ENCODE assay signal across 26 cellular contexts in genomic region chr13:102868366-102868936, GRCh38. TPM values are rescaled to one million over a fixed set of nuclear protein-coding genes. Genes with fewer than 3 reads are reported as not detected.
DNase-seq lines count a peak whose midpoint lies in the region; ATAC-seq and TF ChIP-seq lines count a peak whose summit lies in the region.
"Had no signal": no experiment of that assay in that cellular context is flagged by ENCODE, and none has a peak within 500 bp of the region (broad histone marks: within the 10 kb centered on the region; RNA-seq: fewer than 3 reads in every experiment).

No MANE protein-coding gene starts in this region.

- no peak overlapping the region for H3K4me3 ChIP-seq in fibroblast of mammary gland (ENCODE audit: control insufficient read depth, low read depth, low read length)
- H3K4me3 ChIP-seq: BLaER1, smooth muscle cell had no signal

- no peak for DNase-seq in activated naive CD4-positive, alpha-beta T cell treated with Interleukin-2 at 50 U/mL for 16 hours
- no peak for DNase-seq in activated T-helper 1 cell treated with anti-CD3 and anti-CD28 coated beads, Interleukin-12 subunit alpha, Interleukin-12 subunit beta, Interleukin-2, Interleukin-4 antibody, amounts not matched to agents 30 ng/mL and 10 ng/mL and 1 ng/mL, durations not matched to agents 14 hours and 24 hours and 36 hours (ENCODE audit: low spot score)
- peak; percentile 70 for DNase-seq in fibroblast of mammary gland (ENCODE audit: low read depth)
- DNase-seq in superior temporal gyrus (ENCODE audit: extremely low spot score): peak; percentile 20
- DNase-seq: activated CD4-positive, alpha-beta T cell treated with anti-CD3 and anti-CD28 coated beads for 4 hours; amniotic stem cell; Caco-2; dermis blood vessel endothelial cell; DMS79; HCEC 1CT; head of caudate nucleus; NCI-H1105; NCI-H2029; NCI-H345; NCI-H82; RPMI8226; stimulated activated CD4-positive, alpha-beta T cell treated with anti-CD3 and anti-CD28 coated beads, Interleukin-2, amount 100 ng/mL, for 24 hours had no signal

- H3K4me3 Mint-ChIP-seq in activated naive CD4-positive, alpha-beta T cell treated with anti-CD3 and anti-CD28 coated beads, Interleukin-2, amount 50 U/mL, for 24 hours: no peak overlapping the region
- no peak overlapping the region for H3K4me3 Mint-ChIP-seq in activated T-helper 1 cell treated with anti-CD3 and anti-CD28 coated beads, Interleukin-12 subunit alpha, Interleukin-12 subunit beta, Interleukin-2, Interleukin-4 antibody, amounts not matched to agents 30 ng/mL and 10 ng/mL and 1 ng/mL, durations not matched to agents 14 hours and 24 hours and 36 hours
- H3K4me3 Mint-ChIP-seq: activated T-helper 17 cell treated with anti-CD3 and anti-CD28 coated beads, Interleukin-2, amount 50 U/mL, for 72 hours; IgD-negative memory B cell; T-helper 1 cell treated with Interleukin-12 subunit alpha and Interleukin-12 subunit beta and Interleukin-4 antibody, amounts not matched to agents 30 μg/mL and 1 μg/mL, for 36 hours had no signal

- H3K27me3 Mint-ChIP-seq in activated naive CD4-positive, alpha-beta T cell treated with anti-CD3 and anti-CD28 coated beads, Interleukin-2, amount 50 U/mL, for 24 hours: no peaks in the 10 kb centered on the region
- no peaks in the 10 kb centered on the region for H3K27me3 Mint-ChIP-seq in activated T-helper 1 cell treated with anti-CD3 and anti-CD28 coated beads, Interleukin-12 subunit alpha, Interleukin-12 subunit beta, Interleukin-2, Interleukin-4 antibody, amounts not matched to agents 30 ng/mL and 10 ng/mL and 1 ng/mL, durations not matched to agents 14 hours and 24 hours and 36 hours (ENCODE audit: insufficient read depth)
- H3K27me3 Mint-ChIP-seq: activated T-helper 17 cell treated with anti-CD3 and anti-CD28 coated beads, Interleukin-2, amount 50 U/mL, for 72 hours; IgD-negative memory B cell had no signal

- H3K36me3 Mint-ChIP-seq in activated naive CD4-positive, alpha-beta T cell treated with anti-CD3 and anti-CD28 coated beads, Interleukin-2, amount 50 U/mL, for 24 hours: peaks cover 22% of the 10 kb centered on the region
- peaks cover 54% of the 10 kb centered on the region for H3K36me3 Mint-ChIP-seq in activated T-helper 1 cell treated with anti-CD3 and anti-CD28 coated beads, Interleukin-12 subunit alpha, Interleukin-12 subunit beta, Interleukin-2, Interleukin-4 antibody, amounts not matched to agents 30 ng/mL and 10 ng/mL and 1 ng/mL, durations not matched to agents 14 hours and 24 hours and 36 hours (ENCODE audit: low read depth)

- peak overlapping the region; percentile 77 for H3K27ac Mint-ChIP-seq in activated naive CD4-positive, alpha-beta T cell treated with anti-CD3 and anti-CD28 coated beads, Interleukin-2, amount 50 U/mL, for 24 hours
- peak overlapping the region; percentile 53 for H3K27ac Mint-ChIP-seq in activated T-helper 1 cell treated with anti-CD3 and anti-CD28 coated beads, Interleukin-12 subunit alpha, Interleukin-12 subunit beta, Interleukin-2, Interleukin-4 antibody, amounts not matched to agents 30 ng/mL and 10 ng/mL and 1 ng/mL, durations not matched to agents 14 hours and 24 hours and 36 hours

- H3K4me1 Mint-ChIP-seq in activated naive CD4-positive, alpha-beta T cell treated with anti-CD3 and anti-CD28 coated beads, Interleukin-2, amount 50 U/mL, for 24 hours: peaks cover 51% of the 10 kb centered on the region
- peaks cover 17% of the 10 kb centered on the region for H3K4me1 Mint-ChIP-seq in activated T-helper 1 cell treated with anti-CD3 and anti-CD28 coated beads, Interleukin-12 subunit alpha, Interleukin-12 subunit beta, Interleukin-2, Interleukin-4 antibody, amounts not matched to agents 30 ng/mL and 10 ng/mL and 1 ng/mL, durations not matched to agents 14 hours and 24 hours and 36 hours (ENCODE audit: low read depth)

- H3K9me3 Mint-ChIP-seq in activated naive CD4-positive, alpha-beta T cell treated with anti-CD3 and anti-CD28 coated beads, Interleukin-2, amount 50 U/mL, for 24 hours: no peaks in the 10 kb centered on the region
- H3K9me3 Mint-ChIP-seq in activated T-helper 1 cell treated with anti-CD3 and anti-CD28 coated beads, Interleukin-12 subunit alpha, Interleukin-12 subunit beta, Interleukin-2, Interleukin-4 antibody, amounts not matched to agents 30 ng/mL and 10 ng/mL and 1 ng/mL, durations not matched to agents 14 hours and 24 hours and 36 hours: no peaks in the 10 kb centered on the region
- H3K9me3 Mint-ChIP-seq: activated T-helper 17 cell treated with anti-CD3 and anti-CD28 coated beads, Interleukin-2, amount 50 U/mL, for 72 hours; IgD-negative memory B cell; T-helper 1 cell treated with Interleukin-12 subunit alpha and Interleukin-12 subunit beta and Interleukin-4 antibody, amounts not matched to agents 30 μg/mL and 1 μg/mL, for 36 hours had no signal

- intact Hi-C loops in activated T-helper 1 cell treated with anti-CD3 and anti-CD28 coated beads, Interleukin-12 subunit alpha, Interleukin-12 subunit beta, Interleukin-2, Interleukin-4 antibody, amounts not matched to agents 30 ng/mL and 10 ng/mL and 1 ng/mL, durations not matched to agents 14 hours and 24 hours and 36 hours (cut with micrococcal nuclease): no loop called here

- no peak for TF ChIP-seq CTCF in fibroblast of mammary gland (conservative IDR thresholded peaks at IDR 0.05; ENCODE audit: control insufficient read depth, insufficient read depth, low read depth, low read length)

- no peak for ATAC-seq in HG02610 (IDR thresholded peaks at IDR 0.05; ENCODE audit: unreplicated experiment)
- ATAC-seq in GM21723 (IDR thresholded peaks at IDR 0.05; ENCODE audit: unreplicated experiment): no peak
- ATAC-seq in HG02884 (IDR thresholded peaks at IDR 0.05; ENCODE audit: unreplicated experiment): no peak
- ATAC-seq: activated T-helper 17 cell treated with anti-CD3 and anti-CD28 coated beads, Interleukin-2, amount 50 U/mL, for 72 hours had no signal

RNA-seq across cellular contexts. Expression of gene ERCC5, which starts 22.6 kb away (rescaled TPM):
- total RNA-seq in activated T-helper 1 cell treated with anti-CD3 and anti-CD28 coated beads, Interleukin-12 subunit alpha, Interleukin-12 subunit beta, Interleukin-2, Interleukin-4 antibody, amounts not matched to agents 30 ng/mL and 10 ng/mL and 1 ng/mL, durations not matched to agents 14 hours and 24 hours and 36 hours: 40.3 and 42.4 TPM in 2 replicates

Comparison
In these comparisons a context has a peak if more than half of its experiments do, and no peak if none do; other contexts are left out.
1. DNase-seq: peak in fibroblast of mammary gland (single experiment) and superior temporal gyrus (single experiment); none in activated naive CD4-positive, alpha-beta T cell treated with Interleukin-2 at 50 U/mL for 16 hours (single experiment) and activated T-helper 1 cell treated with anti-CD3 and anti-CD28 coated beads, Interleukin-12 subunit alpha, Interleukin-12 subunit beta, Interleukin-2, Interleukin-4 antibody, amounts not matched to agents 30 ng/mL and 10 ng/mL and 1 ng/mL, durations not matched to agents 14 hours and 24 hours and 36 hours (single experiment).